8 cellular contexts compared by ENCODE assay signal in genomic region chr10:95363303-95363912, GRCh38.
DNase-seq lines count a peak whose midpoint lies in the region; ATAC-seq and TF ChIP-seq lines count a peak whose summit lies in the region.

No MANE protein-coding gene starts in this region.

- TF ChIP-seq POLR2A in gastrocnemius medialis (IDR thresholded peaks at IDR 0.05) = no peak

- intact Hi-C loops in left cardiac atrium (cut with DNase I) (loop anchor here (5.0 to 10.0 kb wide), 2 partner anchors 179 to 231 kb away; no protein-coding TSS in a partner anchor), gastrocnemius medialis (cut with DNase I; ENCODE audit: low total_unique reads) (loop anchor here (1.0 to 5.0 kb wide), 4 partner anchors 76 to 181 kb away; no protein-coding TSS in a partner anchor)

- H3K36me3 ChIP-seq in DOHH2 (ENCODE audit: control insufficient read depth, low read length) (no peaks in the 10 kb centered on the region), gastrocnemius medialis (peaks cover 0 to 15% of the 10 kb centered on the region in 2 donors)

- no peaks in the 10 kb centered on the region for H3K9me2 ChIP-seq in DOHH2 (replicated peaks; ENCODE audit: control insufficient read depth, low read length)

- H3K36me3 Mint-ChIP-seq in activated naive CD4-positive, alpha-beta T cell treated with anti-CD3 and anti-CD28 coated beads, Interleukin-2, amount 50 U/mL, for 72 hours = no peaks in the 10 kb centered on the region

- no peaks in the 10 kb centered on the region for H3K79me2 ChIP-seq in DOHH2 (ENCODE audit: control insufficient read depth, low read length)

- H3F3A ChIP-seq in DOHH2 (ENCODE audit: control insufficient read depth, insufficient read depth) = no peaks in the 10 kb centered on the region

- no peak overlapping the region for H3K27ac ChIP-seq in DOHH2 (ENCODE audit: low read depth, low read length)
- H3K27ac ChIP-seq in gastrocnemius medialis = peak overlapping the region in 3 of 4 donors; percentile 49 to 73 (median 67)

- H3K9me3 Mint-ChIP-seq in activated naive CD4-positive, alpha-beta T cell treated with anti-CD3 and anti-CD28 coated beads, Interleukin-2, amount 50 U/mL, for 72 hours = no peaks in the 10 kb centered on the region

- H3K27ac Mint-ChIP-seq in activated naive CD4-positive, alpha-beta T cell treated with anti-CD3 and anti-CD28 coated beads, Interleukin-2, amount 50 U/mL, for 72 hours = no peak overlapping the region

- DNase-seq in NCI-H82 (lab: John Stamatoyannopoulos, UW) (peak; percentile 86), left cardiac atrium (no peak), gastrocnemius medialis (no peak)
- peak in 1 of 2 donors; percentile 58 for DNase-seq in activated naive CD4-positive, alpha-beta T cell treated with anti-CD3 and anti-CD28 coated beads, Interleukin-2, amount 50 U/mL, for 72 hours (ENCODE audit: low spot score in 2 of 2)

- peak; percentile 81 for TF ChIP-seq CTCF in DOHH2 (IDR thresholded peaks at IDR 0.05; ENCODE audit: low read depth, low read length, poor library complexity, severe bottlenecking)
- TF ChIP-seq CTCF in gastrocnemius medialis (IDR thresholded peaks at IDR 0.05 in 4 of 5, conservative IDR thresholded peaks at IDR 0.05 in 1 of 5) = peak; percentile 78 to 94 (median 86)

- peak; percentile 45 for ATAC-seq in GM19328 (IDR thresholded peaks at IDR 0.05; ENCODE audit: unreplicated experiment)
- ATAC-seq in HG03442 (IDR thresholded peaks at IDR 0.05; ENCODE audit: unreplicated experiment) = peak; percentile 77
- peak; percentile 59 to 77 for ATAC-seq in activated naive CD4-positive, alpha-beta T cell treated with anti-CD3 and anti-CD28 coated beads, Interleukin-2, amount 50 U/mL, for 72 hours
- ATAC-seq in left cardiac atrium = peak; percentile 31 to 36
- peak; percentile 45 to 60 for ATAC-seq in gastrocnemius medialis
- ATAC-seq in GM19397 (IDR thresholded peaks at IDR 0.05; ENCODE audit: unreplicated experiment) = no peak

- H3K4me1 ChIP-seq in DOHH2 (ENCODE audit: control insufficient read depth, low read length) = peaks cover 16% of the 10 kb centered on the region
- peaks cover 7 to 12% of the 10 kb centered on the region in 2 donors for H3K4me1 ChIP-seq in gastrocnemius medialis

- H3K27me3 ChIP-seq in DOHH2 (ENCODE audit: control insufficient read depth, low read length) (peaks cover 7% of the 10 kb centered on the region; the same call in 1 of the 2 replicates), gastrocnemius medialis (no peaks in the 10 kb centered on the region)

- in situ Hi-C loops in gastrocnemius medialis (cut with MboI; ENCODE audit: low sequenced_read_pairs in 4 of 4) = loop anchor here (5.0 to 25.0 kb wide), 6 partner anchors 116 to 226 kb away; no protein-coding TSS in a partner anchor

- H3K4me3 ChIP-seq in DOHH2 (ENCODE audit: low read length) = no peak overlapping the region
- no peak overlapping the region for H3K4me3 ChIP-seq in gastrocnemius medialis

- no peak overlapping the region for H3K4me2 ChIP-seq in DOHH2 (ENCODE audit: low read length)

- no peaks in the 10 kb centered on the region for H4K20me1 ChIP-seq in DOHH2 (ENCODE audit: control insufficient read depth, insufficient read depth, low read depth, low read length)

- H3K9me3 ChIP-seq in DOHH2 (ENCODE audit: control insufficient read depth, insufficient read depth, low read length) (no peaks in the 10 kb centered on the region), gastrocnemius medialis (no peaks in the 10 kb centered on the region)
